ENCODE assay signal across 9 cellular contexts in genomic region chr16:70573451-70574121, GRCh38. TPM values are rescaled to one million over a fixed set of nuclear protein-coding genes. Genes with fewer than 3 reads are reported as not detected.
DNase-seq lines count a peak whose midpoint lies in the region; ATAC-seq, FAIRE-seq and TF ChIP-seq lines count a peak whose summit lies in the region.
"Had no signal": no experiment of that assay in that cellular context is flagged by ENCODE, and none has a peak within 500 bp of the region (broad histone marks: within the 10 kb centered on the region; RNA-seq: fewer than 3 reads in every experiment).

No MANE protein-coding gene starts in this region.

- TF ChIP-seq CTCF in coronary artery (IDR thresholded peaks at IDR 0.05) (no peak), right lobe of liver (IDR thresholded peaks at IDR 0.05) (no peak)

- H3K4me3 ChIP-seq in MG63: no peak overlapping the region
- H3K4me3 ChIP-seq in coronary artery: no peak overlapping the region
- no peak overlapping the region for H3K4me3 ChIP-seq in right lobe of liver

- peaks cover 60% of the 10 kb centered on the region for H3K36me3 ChIP-seq in MG63
- peaks cover 9 to 48% (median 31%) of the 10 kb centered on the region in 4 donors for H3K36me3 ChIP-seq in right lobe of liver

- H3K4me1 ChIP-seq in right lobe of liver: peaks cover 0 to 25% (median 0%) of the 10 kb centered on the region in 4 donors

- TF ChIP-seq POLR2A in right lobe of liver (IDR thresholded peaks at IDR 0.05): no peak

- H3K27ac ChIP-seq in coronary artery: peak overlapping the region; percentile 67 to 73
- H3K27ac ChIP-seq in right lobe of liver: peak overlapping the region in 2 of 3 donors; percentile 19 to 45

- ATAC-seq in right lobe of liver (peak; percentile 58 to 75 (median 69)), HG02642 (IDR thresholded peaks at IDR 0.05; ENCODE audit: poor library complexity, unreplicated experiment) (no peak), HG02588 (IDR thresholded peaks at IDR 0.05; ENCODE audit: unreplicated experiment) (no peak), GM21367 (IDR thresholded peaks at IDR 0.05; ENCODE audit: unreplicated experiment) (no peak)

- intact Hi-C loops in right lobe of liver (cut with DNase I): no loop called here

- H3K9me3 ChIP-seq in MG63: no peaks in the 10 kb centered on the region
- H3K9me3 ChIP-seq in right lobe of liver: no peaks in the 10 kb centered on the region

- DNase-seq in MG63: peak; percentile 31
- DNase-seq in coronary artery (ENCODE audit: low spot score): no peak
- DNase-seq in right lobe of liver: no peak
- DNase-seq in stromal cell of bone marrow (ENCODE audit: low read depth): peak; percentile 89
- DNase-seq in GM19239 (ENCODE audit: insufficient read length, low spot score): no peak
- DNase-seq: NCI-H526 had no signal

- H3K27me3 ChIP-seq in MG63: no peaks in the 10 kb centered on the region
- no peaks in the 10 kb centered on the region for H3K27me3 ChIP-seq in right lobe of liver

- no peak for FAIRE-seq in GM19239 (lab: Jason Lieb, UNC)

- 60% methylated on average over 2 of the region's 5 CpGs for WGBS in right lobe of liver (ENCODE audit: insufficient coverage, low coverage, low lambda C conversion rate, missing lambda C conversion rate)

RNA-seq across cellular contexts. Expression of gene SF3B3, which starts 50.0 kb away (rescaled TPM):
- 23.0 and 35.7 TPM in 2 replicates for total RNA-seq in MG63 (2014; rRNA removed; shearing (Covaris generic); ENCODE audit: low replicate concordance)
- 100 to 1,000 TPM in 1 of 6 experiments, 10 to 100 TPM in 5; 51.4 to 110 (median 90.7) TPM for total RNA-seq in right lobe of liver

RNA-seq across cellular contexts. Expression of gene COG4, which starts 50.2 kb away (rescaled TPM):
- total RNA-seq in MG63 (2014; rRNA removed; shearing (Covaris generic); ENCODE audit: low replicate concordance): 48.5 and 61.4 TPM in 2 replicates
- total RNA-seq in right lobe of liver: 10 to 100 TPM; 24.5 to 32.9 (median 30.7) TPM

Comparison
In these comparisons a context has a peak if more than half of its experiments do, and no peak if none do; other contexts are left out.
1. DNase-seq: peak in MG63 (single experiment) and stromal cell of bone marrow (single experiment); none in coronary artery (single experiment), right lobe of liver (0 of 3) and GM19239 (single experiment).
2. ATAC-seq: peak in right lobe of liver (4 of 4); none in HG02642 (single experiment), HG02588 (single experiment) and GM21367 (single experiment).